12 cellular contexts compared by ENCODE assay signal in the genomic region with DNA sequence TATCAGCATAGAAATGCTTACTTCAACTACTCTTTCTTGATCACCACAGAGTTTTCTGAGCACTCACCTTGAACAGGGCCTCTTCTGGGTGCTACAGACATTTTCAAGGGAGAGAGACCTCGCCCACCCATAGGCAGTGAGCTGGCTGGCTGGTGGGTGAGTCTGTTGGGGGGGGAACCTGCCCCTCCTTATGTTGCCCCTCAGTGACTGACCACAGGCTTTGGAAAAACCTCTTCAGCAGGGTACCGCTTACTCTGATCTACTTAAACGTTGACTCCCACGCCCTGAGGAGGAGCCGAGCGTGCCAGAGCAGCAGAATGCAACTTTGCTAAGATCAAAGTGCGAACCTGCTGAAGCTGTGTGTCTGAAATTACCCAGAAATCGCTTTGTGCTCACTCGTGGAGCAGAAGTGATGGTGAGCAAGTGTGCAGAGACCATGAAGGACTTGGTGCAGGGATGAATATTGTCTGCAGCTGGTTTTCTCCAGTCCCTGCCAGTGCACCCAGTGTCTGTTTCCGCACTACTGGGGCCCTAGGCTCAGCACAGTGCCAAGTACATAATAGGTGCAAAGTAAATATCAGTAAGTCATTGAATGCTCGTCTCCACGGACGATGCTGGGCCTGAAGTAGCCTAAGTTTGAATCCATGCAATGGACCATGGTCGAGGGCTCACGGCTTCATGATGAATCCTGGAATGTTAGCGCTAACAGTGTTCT.
DNase-seq lines count a peak whose midpoint lies in the region; ATAC-seq, FAIRE-seq and TF ChIP-seq lines count a peak whose summit lies in the region.
"Had no signal": no experiment of that assay in that cellular context is flagged by ENCODE, and none has a peak within 500 bp of the region (broad histone marks: within the 10 kb centered on the region; RNA-seq: fewer than 3 reads in every experiment).

No MANE protein-coding gene starts in this region.

- no peak overlapping the region for H3K4me3 Mint-ChIP-seq in GM23338

- H3K27ac Mint-ChIP-seq in GM23338: no peak overlapping the region

- H3K4me1 ChIP-seq in GM12878 (ENCODE audit: control insufficient read depth, insufficient read depth, low read length) (peaks cover 37% of the 10 kb centered on the region), GM23338 (ENCODE audit: insufficient read depth) (peaks cover 17% of the 10 kb centered on the region)

- RAD21 ChIA-PET in GM12878 (lab: Charles Lee; ENCODE audit: unreplicated experiment): interaction anchor here (0.8 to 13.1 kb wide), 15 partner anchors 14 to 314 kb away, joined by 3 to 155 read pairs (median 4); a partner anchor contains a TSS

- H3K9me2 ChIP-seq in GM23338 (ENCODE audit: insufficient read depth): peaks cover 6% of the 10 kb centered on the region; the same call in 1 of the 2 replicates

- H3K4me2 ChIP-seq in GM12878 (ENCODE audit: control insufficient read depth, insufficient read depth) (peak overlapping the region; percentile 40; the same call in 1 of the 2 replicates), GM23338 (no peak overlapping the region)

- DNase-seq in GM12892 (ENCODE audit: insufficient read length): no peak
- peak; percentile 57 to 66 for DNase-seq in activated CD4-positive, alpha-beta T cell treated with anti-CD3 and anti-CD28 coated beads, Interleukin-2, amount 50 U/mL, for 4 hours
- DNase-seq in GM12878 (ENCODE audit: low read depth, low spot score): no peak
- peak; percentile 37 to 59 (median 39) for DNase-seq in stimulated activated CD4-positive, alpha-beta T cell treated with anti-CD3 and anti-CD28 coated beads, TNF-alpha, amount 100 ng/mL, for 24 hours (ENCODE audit: low read depth in 3 of 3)
- no peak for DNase-seq in NCI-H187 treated with DMSO at 0.1 percent for 48 hours (lab: John Stamatoyannopoulos, UW)
- no peak for DNase-seq in ACHN
- no peak for DNase-seq in GM23338 (ENCODE audit: low spot score)
- DNase-seq: DMS79 treated with DMSO at 0.1 percent for 48 hours, left lung, NCI-H446, right cardiac atrium had no signal

- peak overlapping the region; percentile 54; the same call in 1 of the 2 replicates for H3K27ac ChIP-seq in GM12878 (ENCODE audit: control insufficient read depth, insufficient read depth)
- no peak overlapping the region for H3K27ac ChIP-seq in GM23338 (ENCODE audit: low read depth)
- H3K27ac ChIP-seq: left lung had no signal

- in situ Hi-C loops in GM12878 (cut with MboI): no loop called here
- in situ Hi-C loops in ACHN (cut with HindIII; ENCODE audit: low pct_ligation_motif_present, low pct_unique_long_range_greater_than_20kb, low sequenced_read_pairs): no loop called here

- BruUV-seq in GM12878 (replicated peaks; lab: Mats Ljungman, UMichigan): no TSS peak

- H2AFZ ChIP-seq in GM12878 (ENCODE audit: control insufficient read depth, low read depth, low read length) (no peak overlapping the region; the same call in 1 of the 2 replicates), GM23338 (no peak overlapping the region)

- intact Hi-C loops in GM12878 (cut with micrococcal nuclease; ENCODE audit: unreplicated experiment): loop anchor here (1.0 kb wide), 1 partner anchor 158 kb away; a partner anchor contains a TSS

- CTCF ChIA-PET in GM12878 (lab: Yijun Ruan, JAX): interaction anchor here (1.2 to 2.4 kb wide), 5 partner anchors 38 to 269 kb away, joined by 4 to 12 read pairs (median 10); no protein-coding TSS in a partner anchor

- TF ChIP-seq POLR2A in GM12892 (IDR thresholded peaks at IDR 0.05; ENCODE audit: low read depth, low read length) (no peak), GM12878 (IDR thresholded peaks at IDR 0.05; ENCODE audit: low read depth, low read length) (no peak)

- H3K36me3 ChIP-seq in GM12878 (ENCODE audit: control insufficient read depth in 2 of 2, insufficient read depth in 2 of 2, low read length in 1 of 2) (no peaks in the 10 kb centered on the region), GM23338 (ENCODE audit: insufficient read depth) (no peaks in the 10 kb centered on the region)
- H3K36me3 ChIP-seq: left lung had no signal

- no peak for ATAC-seq in GM12878
- no peak for ATAC-seq in HG03439 (IDR thresholded peaks at IDR 0.05; ENCODE audit: unreplicated experiment)
- no peak for ATAC-seq in GM23338
- ATAC-seq: left lung, right cardiac atrium had no signal

- H3K4me3 ChIP-seq in GM12878 (no peak overlapping the region), GM23338 (no peak overlapping the region)
- H3K4me3 ChIP-seq: left lung had no signal

- FAIRE-seq in GM12892 (lab: Jason Lieb, UNC): peak; percentile 93
- no peak for FAIRE-seq in GM12878 (lab: Jason Lieb, UNC)

- no peak for TF ChIP-seq RAD21 in GM12878 (IDR thresholded peaks at IDR 0.05; ENCODE audit: insufficient read depth, low read depth, low read length)

- H3K9me3 Mint-ChIP-seq in GM23338: peaks cover 3% of the 10 kb centered on the region; the same call in 2 of the 3 replicates

- no peaks in the 10 kb centered on the region for H3K79me2 ChIP-seq in GM12878 (ENCODE audit: control insufficient read depth, insufficient read depth, low read length)
- H3K79me2 ChIP-seq in GM23338 (replicated peaks; ENCODE audit: insufficient read depth): no peaks in the 10 kb centered on the region

- POLR2A ChIA-PET in GM12878 (lab: Charles Lee): interaction anchor here (0.8 to 1.7 kb wide), 8 partner anchors 38 to 167 kb away, joined by 3 to 6 read pairs (median 3); a partner anchor contains a TSS

- H3K9ac ChIP-seq in GM12878 (ENCODE audit: control insufficient read depth, insufficient read depth, low read length): no peak overlapping the region

- 64% methylated on average over 16 of the region's 16 CpGs for WGBS in GM12878 (ENCODE audit: insufficient coverage, insufficient replicate concordance, low lambda C conversion rate, missing lambda C conversion rate)

- H4K20me1 ChIP-seq in GM12878 (ENCODE audit: control insufficient read depth, insufficient read depth) (no peaks in the 10 kb centered on the region), GM23338 (replicated peaks; ENCODE audit: insufficient read depth) (no peaks in the 10 kb centered on the region)

- H3K4me1 Mint-ChIP-seq in GM23338: peaks cover 26% of the 10 kb centered on the region

- no peak for TF ChIP-seq CTCF in GM12878 (IDR thresholded peaks at IDR 0.05 in 2 of 3, conservative IDR thresholded peaks at IDR 0.05 in 1 of 3; ENCODE audit: control insufficient read depth in 2 of 3, extremely low read depth in 1 of 3, insufficient read depth in 1 of 3, low read depth in 3 of 3, low read length in 3 of 3)
- TF ChIP-seq CTCF in GM23338 (conservative IDR thresholded peaks at IDR 0.05; ENCODE audit: low read depth in 2 of 2): no peak

- no peaks in the 10 kb centered on the region; the same call in 2 of the 3 replicates for H3K9me3 ChIP-seq in GM12878 (replicated peaks; ENCODE audit: control insufficient read depth, insufficient read depth, low read length)
- H3K9me3 ChIP-seq: left lung had no signal

- no peaks in the 10 kb centered on the region for H3F3A ChIP-seq in GM23338 (replicated peaks; ENCODE audit: low read depth)

- H3K27me3 ChIP-seq in GM12878 (replicated peaks in 1 of 2; ENCODE audit: control insufficient read depth in 2 of 2, insufficient read depth in 2 of 2, low read length in 1 of 2) (no peaks in the 10 kb centered on the region), GM23338 (ENCODE audit: insufficient read depth) (no peaks in the 10 kb centered on the region)
- H3K27me3 ChIP-seq: left lung had no signal

- no peaks in the 10 kb centered on the region; the same call in 2 of the 3 replicates for H3K36me3 Mint-ChIP-seq in GM23338 (ENCODE audit: low read depth)

- SMC1A ChIA-PET in GM12878 (lab: Charles Lee; ENCODE audit: uncharacterized antibody, unreplicated experiment): interaction anchor here (0.7 to 9.0 kb wide), 21 partner anchors 27 to 251 kb away, joined by 3 to 92 read pairs (median 4); a partner anchor contains a TSS

- no peak; a peak in 1 of 4 replicates for TF ChIP-seq EP300 in GM12878 (IDR thresholded peaks at IDR 0.05; ENCODE audit: borderline replicate concordance in 1 of 2, control insufficient read depth in 1 of 2, low read depth in 2 of 2, low read length in 2 of 2)

- H3K27me3 Mint-ChIP-seq in GM23338 (ENCODE audit: insufficient read depth, low read depth, poor library complexity): peaks cover 14% of the 10 kb centered on the region

TF ChIP-seq in GM12878, 131 proteins besides CTCF, POLR2A, EP300 and RAD21 (continues in another document):
- TF ChIP-seq JUNB (IDR thresholded peaks at IDR 0.05): no peak; the same call in 1 of the 2 replicates
- TF ChIP-seq, protein P1, sequence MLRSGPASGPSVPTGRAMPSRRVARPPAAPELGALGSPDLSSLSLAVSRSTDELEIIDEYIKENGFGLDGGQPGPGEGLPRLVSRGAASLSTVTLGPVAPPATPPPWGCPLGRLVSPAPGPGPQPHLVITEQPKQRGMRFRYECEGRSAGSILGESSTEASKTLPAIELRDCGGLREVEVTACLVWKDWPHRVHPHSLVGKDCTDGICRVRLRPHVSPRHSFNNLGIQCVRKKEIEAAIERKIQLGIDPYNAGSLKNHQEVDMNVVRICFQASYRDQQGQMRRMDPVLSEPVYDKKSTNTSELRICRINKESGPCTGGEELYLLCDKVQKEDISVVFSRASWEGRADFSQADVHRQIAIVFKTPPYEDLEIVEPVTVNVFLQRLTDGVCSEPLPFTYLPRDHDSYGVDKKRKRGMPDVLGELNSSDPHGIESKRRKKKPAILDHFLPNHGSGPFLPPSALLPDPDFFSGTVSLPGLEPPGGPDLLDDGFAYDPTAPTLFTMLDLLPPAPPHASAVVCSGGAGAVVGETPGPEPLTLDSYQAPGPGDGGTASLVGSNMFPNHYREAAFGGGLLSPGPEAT (IDR thresholded peaks at IDR 0.05; ENCODE audit: low read depth): peak; percentile 10; the same call in 1 of the 2 replicates
- 0 out of 2 replicates have a peak, but pooled peaks have one; percentile 36 for TF ChIP-seq LARP7 (IDR thresholded peaks at IDR 0.05)

TF ChIP-seq in GM23338, 12 proteins besides CTCF, POLR2A, EP300 and RAD21 (continues in another document):
- no peak for TF ChIP-seq ZNF114 (CRISPR knock-in tag; IDR thresholded peaks at IDR 0.05)
- TF ChIP-seq, protein P2, sequence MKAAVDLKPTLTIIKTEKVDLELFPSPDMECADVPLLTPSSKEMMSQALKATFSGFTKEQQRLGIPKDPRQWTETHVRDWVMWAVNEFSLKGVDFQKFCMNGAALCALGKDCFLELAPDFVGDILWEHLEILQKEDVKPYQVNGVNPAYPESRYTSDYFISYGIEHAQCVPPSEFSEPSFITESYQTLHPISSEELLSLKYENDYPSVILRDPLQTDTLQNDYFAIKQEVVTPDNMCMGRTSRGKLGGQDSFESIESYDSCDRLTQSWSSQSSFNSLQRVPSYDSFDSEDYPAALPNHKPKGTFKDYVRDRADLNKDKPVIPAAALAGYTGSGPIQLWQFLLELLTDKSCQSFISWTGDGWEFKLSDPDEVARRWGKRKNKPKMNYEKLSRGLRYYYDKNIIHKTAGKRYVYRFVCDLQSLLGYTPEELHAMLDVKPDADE (IDR thresholded peaks at IDR 0.05): no peak
- TF ChIP-seq EZH2 (IDR thresholded peaks at IDR 0.05; ENCODE audit: low read depth, unreplicated experiment): no peak
- TF ChIP-seq JUNB (IDR thresholded peaks at IDR 0.05; ENCODE audit: unreplicated experiment): no peak
- TF ChIP-seq POLR2AphosphoS5 (IDR thresholded peaks at IDR 0.05; ENCODE audit: low read depth): no peak

Comparison
In these comparisons a context has a peak if more than half of its experiments do, and no peak if none do; other contexts are left out.
1. DNase-seq: peak in activated CD4-positive, alpha-beta T cell treated with anti-CD3 and anti-CD28 coated beads, Interleukin-2, amount 50 U/mL, for 4 hours (2 of 2) and stimulated activated CD4-positive, alpha-beta T cell treated with anti-CD3 and anti-CD28 coated beads, TNF-alpha, amount 100 ng/mL, for 24 hours (3 of 3); none in GM12892 (single experiment), GM12878 (single experiment), NCI-H187 treated with DMSO at 0.1 percent for 48 hours (single experiment), ACHN (single experiment) and GM23338 (single experiment).